In the genomic region with DNA sequence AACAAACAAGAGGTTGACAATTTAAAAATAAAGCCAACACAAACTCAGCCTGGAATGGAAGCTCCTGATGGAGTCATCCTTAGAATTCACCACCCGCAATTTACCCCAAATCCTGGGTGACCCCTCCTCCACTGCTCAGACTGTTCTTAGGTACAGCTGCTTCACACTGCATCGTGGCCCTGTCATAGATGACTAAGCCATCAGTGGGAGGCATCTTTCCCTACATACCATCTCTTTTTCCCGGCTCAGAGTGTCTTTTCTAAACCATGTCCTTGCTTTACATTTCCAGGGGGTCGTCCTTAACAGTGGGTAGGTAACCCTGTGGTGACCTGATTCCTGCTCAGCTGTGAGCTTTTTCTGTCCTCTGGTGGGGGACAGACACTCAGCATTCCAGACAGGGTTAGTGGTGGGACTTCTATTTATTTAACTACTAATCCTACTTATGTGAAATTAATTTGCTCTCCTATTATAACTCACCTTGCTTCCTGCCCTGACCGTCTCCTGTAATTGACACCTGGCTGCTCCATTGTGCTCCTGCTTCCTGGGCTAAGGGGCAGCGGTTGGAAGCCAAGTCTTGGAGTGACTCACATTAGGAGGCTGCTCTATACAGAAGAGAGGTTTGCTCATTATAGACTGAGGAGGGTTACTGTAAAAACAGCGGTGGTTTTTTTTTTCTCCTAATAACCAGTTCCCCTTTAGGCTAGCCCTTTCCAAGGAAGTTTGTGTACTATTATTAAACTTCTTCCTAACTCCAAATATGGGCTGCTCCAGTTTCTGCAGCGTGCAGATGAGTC, we compare ENCODE assay signal across 10 cellular contexts. TPM values are rescaled to one million over a fixed set of nuclear protein-coding genes. Genes with fewer than 3 reads are reported as not detected.
A peak's percentile ranks its signal among the peaks of the same experiment; 100 is the strongest.
DNase-seq lines count a peak whose midpoint lies in the region; ATAC-seq and TF ChIP-seq lines count a peak whose summit lies in the region.
"Had no signal": no experiment of that assay in that cellular context is flagged by ENCODE, and none has a peak within 500 bp of the region (broad histone marks: within the 10 kb centered on the region; RNA-seq: fewer than 3 reads in every experiment).

No MANE protein-coding gene starts in this region.

- H3K27me3 ChIP-seq in prostate gland (replicated peaks; ENCODE audit: insufficient read depth) = no peaks in the 10 kb centered on the region
- H3K27me3 ChIP-seq: dorsolateral prefrontal cortex had no signal

- H3K27ac Mint-ChIP-seq in dendritic cell treated with granulocyte-macrophage colony-stimulating factor and Interleukin-4, amounts not matched to agents 40 ng/mL and 50 ng/mL, for 4 days = peak overlapping the region; percentile 95

- H3K36me3 ChIP-seq in prostate gland = no peaks in the 10 kb centered on the region

- H3K36me3 Mint-ChIP-seq in dendritic cell treated with granulocyte-macrophage colony-stimulating factor and Interleukin-4, amounts not matched to agents 40 ng/mL and 50 ng/mL, for 4 days (ENCODE audit: low read depth) = no peaks in the 10 kb centered on the region

- no peak for TF ChIP-seq CTCF in prostate gland (IDR thresholded peaks at IDR 0.05)

- peaks cover 82% of the 10 kb centered on the region for H3K4me1 Mint-ChIP-seq in dendritic cell treated with granulocyte-macrophage colony-stimulating factor and Interleukin-4, amounts not matched to agents 40 ng/mL and 50 ng/mL, for 4 days (ENCODE audit: low read depth)

- H3K9me3 Mint-ChIP-seq in dendritic cell treated with granulocyte-macrophage colony-stimulating factor and Interleukin-4, amounts not matched to agents 40 ng/mL and 50 ng/mL, for 4 days = no peaks in the 10 kb centered on the region

- H3K4me3 Mint-ChIP-seq in dendritic cell treated with granulocyte-macrophage colony-stimulating factor and Interleukin-4, amounts not matched to agents 40 ng/mL and 50 ng/mL, for 4 days = peak overlapping the region; percentile 76

- ATAC-seq in GM19455 (IDR thresholded peaks at IDR 0.05; ENCODE audit: unreplicated experiment) = no peak
- no peak for ATAC-seq in HG03097 (IDR thresholded peaks at IDR 0.05; ENCODE audit: low FRiP score, unreplicated experiment)
- ATAC-seq in HG03520 (IDR thresholded peaks at IDR 0.05; ENCODE audit: unreplicated experiment) = no peak

- no peaks in the 10 kb centered on the region for H3K4me1 ChIP-seq in prostate gland (replicated peaks)

- TF ChIP-seq POLR2A in prostate gland (IDR thresholded peaks at IDR 0.05) = no peak

- WGBS in prostate gland = 43% methylated on average over 8 of the region's 8 CpGs

- no peak overlapping the region for H3K4me3 ChIP-seq in prostate gland
- H3K4me3 ChIP-seq: dorsolateral prefrontal cortex had no signal

- H3K27ac ChIP-seq in prostate gland = no peak overlapping the region

- peaks cover 2% of the 10 kb centered on the region for H3K27me3 Mint-ChIP-seq in dendritic cell treated with granulocyte-macrophage colony-stimulating factor and Interleukin-4, amounts not matched to agents 40 ng/mL and 50 ng/mL, for 4 days

- intact Hi-C loops in dendritic cell treated with granulocyte-macrophage colony-stimulating factor and Interleukin-4, amounts not matched to agents 40 ng/mL and 50 ng/mL, for 4 days (cut with micrococcal nuclease) = loop anchor here (10.0 kb wide), 1 partner anchor 50 kb away; no protein-coding TSS in a partner anchor
- intact Hi-C loops in prostate gland (cut with DNase I) = no loop called here

- DNase-seq in Daoy (ENCODE audit: low read depth) (peak; percentile 73), NCI-H2029 (lab: John Stamatoyannopoulos, UW) (peak; percentile 18), occipital lobe (lab: John Stamatoyannopoulos, UW) (peak; percentile 27), prostate gland (ENCODE audit: low spot score) (no peak)
- DNase-seq: NCI-H1436 had no signal

- no peaks in the 10 kb centered on the region for H3K9me3 ChIP-seq in prostate gland

RNA-seq across cellular contexts. Expression of a gene that starts 40.6 kb away (rescaled TPM):
- total RNA-seq in Daoy (2014; rRNA removed; shearing (Covaris generic)) = 0.69 and 1.0 TPM in 2 replicates
- total RNA-seq in occipital lobe (1.4 TPM), prostate gland (10 to 100 TPM; 15.0 to 21.6 TPM)
